Comparison of ENCODE assay signal across 1 cellular context in the genomic region with DNA sequence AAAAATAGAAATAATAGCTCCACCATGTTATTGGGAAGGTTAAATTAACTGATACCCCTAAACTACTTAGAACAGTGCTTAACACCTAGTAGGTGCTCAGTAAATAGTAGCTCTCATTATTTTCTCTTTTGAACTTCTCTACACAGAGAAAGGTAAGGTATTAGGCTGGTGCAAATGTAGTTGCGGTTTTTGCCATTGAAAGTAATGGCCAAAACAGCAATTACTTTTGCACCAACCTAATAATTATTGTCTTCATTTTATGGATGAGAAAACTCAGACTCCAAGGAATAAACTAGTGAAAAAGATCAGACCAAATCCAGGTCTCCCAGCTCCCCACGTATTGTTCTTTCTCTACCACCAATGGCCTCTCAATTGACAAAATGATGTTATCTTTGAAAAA.
A peak's percentile ranks its signal among the peaks of the same experiment; 100 is the strongest.
TF ChIP-seq lines count a peak whose summit lies in the region.

No MANE protein-coding gene starts in this region.

TF ChIP-seq in HepG2, 621 proteins besides CTCF, POLR2A, EP300 and RAD21 (continued from another document):
- TF ChIP-seq, protein P1, sequence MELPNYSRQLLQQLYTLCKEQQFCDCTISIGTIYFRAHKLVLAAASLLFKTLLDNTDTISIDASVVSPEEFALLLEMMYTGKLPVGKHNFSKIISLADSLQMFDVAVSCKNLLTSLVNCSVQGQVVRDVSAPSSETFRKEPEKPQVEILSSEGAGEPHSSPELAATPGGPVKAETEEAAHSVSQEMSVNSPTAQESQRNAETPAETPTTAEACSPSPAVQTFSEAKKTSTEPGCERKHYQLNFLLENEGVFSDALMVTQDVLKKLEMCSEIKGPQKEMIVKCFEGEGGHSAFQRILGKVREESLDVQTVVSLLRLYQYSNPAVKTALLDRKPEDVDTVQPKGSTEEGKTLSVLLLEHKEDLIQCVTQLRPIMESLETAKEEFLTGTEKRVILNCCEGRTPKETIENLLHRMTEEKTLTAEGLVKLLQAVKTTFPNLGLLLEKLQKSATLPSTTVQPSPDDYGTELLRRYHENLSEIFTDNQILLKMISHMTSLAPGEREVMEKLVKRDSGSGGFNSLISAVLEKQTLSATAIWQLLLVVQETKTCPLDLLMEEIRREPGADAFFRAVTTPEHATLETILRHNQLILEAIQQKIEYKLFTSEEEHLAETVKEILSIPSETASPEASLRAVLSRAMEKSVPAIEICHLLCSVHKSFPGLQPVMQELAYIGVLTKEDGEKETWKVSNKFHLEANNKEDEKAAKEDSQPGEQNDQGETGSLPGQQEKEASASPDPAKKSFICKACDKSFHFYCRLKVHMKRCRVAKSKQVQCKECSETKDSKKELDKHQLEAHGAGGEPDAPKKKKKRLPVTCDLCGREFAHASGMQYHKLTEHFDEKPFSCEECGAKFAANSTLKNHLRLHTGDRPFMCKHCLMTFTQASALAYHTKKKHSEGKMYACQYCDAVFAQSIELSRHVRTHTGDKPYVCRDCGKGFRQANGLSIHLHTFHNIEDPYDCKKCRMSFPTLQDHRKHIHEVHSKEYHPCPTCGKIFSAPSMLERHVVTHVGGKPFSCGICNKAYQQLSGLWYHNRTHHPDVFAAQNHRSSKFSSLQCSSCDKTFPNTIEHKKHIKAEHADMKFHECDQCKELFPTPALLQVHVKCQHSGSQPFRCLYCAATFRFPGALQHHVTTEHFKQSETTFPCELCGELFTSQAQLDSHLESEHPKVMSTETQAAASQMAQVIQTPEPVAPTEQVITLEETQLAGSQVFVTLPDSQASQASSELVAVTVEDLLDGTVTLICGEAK (IDR thresholded peaks at IDR 0.05) = peak; percentile 81
- TF ChIP-seq, protein P1 (CRISPR knock-in tag; IDR thresholded peaks at IDR 0.05) = no peak
- no peak for TF ChIP-seq ZNF564 (CRISPR knock-in tag; IDR thresholded peaks at IDR 0.05)
TF ChIP-seq in HepG2: peak in this region for 1.
